In the genomic region with DNA sequence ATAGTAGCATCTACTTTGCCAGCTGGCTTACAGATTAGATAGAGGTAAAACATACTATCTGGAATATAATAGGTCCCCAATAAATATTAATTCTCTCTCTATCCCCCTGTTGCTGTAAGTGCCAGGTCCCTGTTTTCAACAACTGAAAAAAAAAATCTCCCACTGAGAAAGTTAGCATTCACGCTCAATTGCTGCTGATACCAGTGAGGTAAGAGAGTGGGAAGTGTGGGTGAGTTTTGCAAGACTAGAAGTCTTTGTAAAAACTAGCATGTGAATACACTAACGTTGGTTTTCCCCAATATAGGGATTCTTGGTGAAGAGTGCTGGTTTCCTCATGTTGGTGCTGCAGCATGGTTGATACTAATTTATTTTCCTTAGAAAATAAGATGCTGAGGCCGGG, we compare ENCODE assay signal across 19 cellular contexts.
"Had no signal": no experiment of that assay in that cellular context is flagged by ENCODE, and none has a peak within 500 bp of the region (broad histone marks: within the 10 kb centered on the region; RNA-seq: fewer than 3 reads in every experiment).

No MANE protein-coding gene starts in this region.

- H3K27ac ChIP-seq: right lobe of liver, thoracic aorta had no signal

- H3K4me3 ChIP-seq: esophagus squamous epithelium, heart right ventricle, right lobe of liver, thoracic aorta had no signal

- DNase-seq: activated CD4-positive, alpha-beta T cell treated with anti-CD3 and anti-CD28 coated beads, Interleukin-2, amount 10 ng/mL, durations not matched to agents 24 days and 14 days; activated CD8-positive, alpha-beta T cell treated with anti-CD3 and anti-CD28 coated beads for 36 hours; activated naive CD4-positive, alpha-beta T cell treated with Interleukin-2 at 50 U/mL for 16 hours; activated T-cell treated with anti-CD3 and anti-CD28 coated beads, Interleukin-2, amount 50 U/mL, for 1 hour; aorta; effector CD8-positive, alpha-beta T cell; esophagus squamous epithelium; heart right ventricle; immature natural killer cell; left cardiac atrium; mesendoderm; naive thymus-derived CD4-positive, alpha-beta T cell; right lobe of liver; stimulated activated CD4-positive, alpha-beta T cell treated with anti-CD3 and anti-CD28 coated beads, Interleukin-15, amount 100 ng/mL, for 24 hours; stimulated activated CD4-positive, alpha-beta T cell treated with anti-CD3 and anti-CD28 coated beads, Interleukin-4, amount 100 ng/mL, for 1 hour; stimulated activated naive CD8-positive, alpha-beta T cell treated with anti-CD3 and anti-CD28 coated beads, Interleukin-15, amount 100 ng/mL, for 72 hours; T-helper 1 cell; T-helper 9 cell had no signal
